12 cellular contexts compared by ENCODE assay signal in genomic region chr10:11673346-11674330, GRCh38.
DNase-seq lines count a peak whose midpoint lies in the region; ATAC-seq and TF ChIP-seq lines count a peak whose summit lies in the region.
"Had no signal": no experiment of that assay in that cellular context is flagged by ENCODE, and none has a peak within 500 bp of the region (broad histone marks: within the 10 kb centered on the region; RNA-seq: fewer than 3 reads in every experiment).

No MANE protein-coding gene starts in this region.

- H3K4me1 Mint-ChIP-seq in stimulated activated naive B cell treated with anti-CD40 and anti-IgM and Interleukin-4, amounts not matched to agents 10 μg/mL and 1 μg/mL and 100 μg/mL, for 72 hours = peaks cover 39 to 72% of the 10 kb centered on the region in 2 donors

- no peak for TF ChIP-seq CTCF in foreskin fibroblast (IDR thresholded peaks at IDR 0.05; ENCODE audit: low read depth, low read length)

- peak; percentile 20 for DNase-seq in NCI-H1694 treated with DMSO at 0.1 percent for 48 hours (lab: John Stamatoyannopoulos, UW)
- no peak for DNase-seq in NCI-H1694 (lab: John Stamatoyannopoulos, UW)
- DNase-seq in NCI-H69 (lab: John Stamatoyannopoulos, UW) = peak; percentile 33
- DNase-seq in foreskin fibroblast = peak; percentile 35
- no peak for DNase-seq in stimulated activated naive B cell treated with anti-CD40 and anti-IgM and Interleukin-4, amounts not matched to agents 10 μg/mL and 1 μg/mL and 100 μg/mL, for 72 hours
- DNase-seq in SKM-1 (lab: John Stamatoyannopoulos, UW; ENCODE audit: unreplicated experiment) = no peak
- DNase-seq in activated effector memory CD4-positive, alpha-beta T cell treated with anti-CD3 and anti-CD28 coated beads, Interleukin-2, amount 50 U/mL, for 16 hours = no peak
- DNase-seq: activated CD8-positive, alpha-beta memory T cell treated with anti-CD3 and anti-CD28 coated beads, Interleukin-2, amount 50 U/mL, for 48 hours; effector CD4-positive, alpha-beta T cell; NCI-H526 had no signal

- peaks cover 5% of the 10 kb centered on the region in 2 donors for H3K9me3 Mint-ChIP-seq in stimulated activated naive B cell treated with anti-CD40 and anti-IgM and Interleukin-4, amounts not matched to agents 10 μg/mL and 1 μg/mL and 100 μg/mL, for 72 hours

- H3K4me3 Mint-ChIP-seq in stimulated activated naive B cell treated with anti-CD40 and anti-IgM and Interleukin-4, amounts not matched to agents 10 μg/mL and 1 μg/mL and 100 μg/mL, for 72 hours = peak overlapping the region in 1 of 2 donors; percentile 22

- H3K27me3 Mint-ChIP-seq in stimulated activated naive B cell treated with anti-CD40 and anti-IgM and Interleukin-4, amounts not matched to agents 10 μg/mL and 1 μg/mL and 100 μg/mL, for 72 hours = no peaks in the 10 kb centered on the region

- H3K4me3 ChIP-seq in foreskin fibroblast (ENCODE audit: low read depth in 1 of 2, low read length in 2 of 2) = no peak overlapping the region
- H3K4me3 ChIP-seq: sigmoid colon had no signal

- no peak for ATAC-seq in stimulated activated naive B cell treated with anti-CD40 and anti-IgM and Interleukin-4, amounts not matched to agents 10 μg/mL and 1 μg/mL and 100 μg/mL, for 72 hours (replicated peaks)
- ATAC-seq in HG03135 (IDR thresholded peaks at IDR 0.05; ENCODE audit: unreplicated experiment) = no peak

- H3K36me3 Mint-ChIP-seq in stimulated activated naive B cell treated with anti-CD40 and anti-IgM and Interleukin-4, amounts not matched to agents 10 μg/mL and 1 μg/mL and 100 μg/mL, for 72 hours = peaks cover 0 to 5% of the 10 kb centered on the region in 2 donors

- peak overlapping the region; percentile 26 for H3K27ac Mint-ChIP-seq in stimulated activated naive B cell treated with anti-CD40 and anti-IgM and Interleukin-4, amounts not matched to agents 10 μg/mL and 1 μg/mL and 100 μg/mL, for 72 hours

Comparison
In these comparisons a context has a peak if more than half of its experiments do, and no peak if none do; other contexts are left out.
1. DNase-seq: peak in NCI-H1694 treated with DMSO at 0.1 percent for 48 hours (single experiment), NCI-H69 (single experiment) and foreskin fibroblast (2 of 2); none in NCI-H1694 (single experiment), stimulated activated naive B cell treated with anti-CD40 and anti-IgM and Interleukin-4, amounts not matched to agents 10 μg/mL and 1 μg/mL and 100 μg/mL, for 72 hours (single experiment), SKM-1 (single experiment) and activated effector memory CD4-positive, alpha-beta T cell treated with anti-CD3 and anti-CD28 coated beads, Interleukin-2, amount 50 U/mL, for 16 hours (single experiment).